In the genomic region with DNA sequence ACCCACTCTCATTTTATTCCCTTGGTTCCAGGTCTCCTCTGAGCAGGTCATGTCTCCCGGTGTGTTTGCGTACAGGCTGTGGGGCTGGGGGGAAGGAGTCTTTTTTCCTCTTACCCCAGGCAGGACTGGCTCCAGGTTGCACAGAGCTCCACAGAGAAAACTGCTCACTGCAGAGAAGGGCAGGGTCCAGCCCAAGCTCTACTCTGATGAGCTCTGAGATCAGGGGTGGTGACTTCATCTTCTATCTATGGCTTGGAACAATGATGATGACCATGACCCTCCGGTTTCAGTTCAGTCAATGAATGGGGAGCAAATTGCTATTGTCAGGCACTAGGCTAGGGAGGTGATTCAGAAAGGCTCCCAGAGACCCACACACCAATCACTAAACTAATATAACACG, we compare ENCODE assay signal across 8 cellular contexts. TPM values are rescaled to one million over a fixed set of nuclear protein-coding genes. Genes with fewer than 3 reads are reported as not detected.
A peak's percentile ranks its signal among the peaks of the same experiment; 100 is the strongest.
DNase-seq lines count a peak whose midpoint lies in the region; ATAC-seq, FAIRE-seq and TF ChIP-seq lines count a peak whose summit lies in the region.
"Not testable (repeated sequence)": the region's sequence is repeated elsewhere in the genome, so short reads cannot be mapped to it uniquely, and the experiment has no call there.

No MANE protein-coding gene starts in this region.

- H3K4me3 ChIP-seq in DOHH2 (ENCODE audit: low read length); MM.1S (ENCODE audit: low read length); SJSA1; GM12878; small intestine (ENCODE audit: low read depth in 1 of 2, low read length in 2 of 2): not testable (repeated sequence)

- H3K4me2 ChIP-seq in DOHH2 (ENCODE audit: low read length), result peak overlapping the region; percentile 41
- H3K4me2 ChIP-seq in MM.1S (ENCODE audit: low read depth, low read length); GM12878 (ENCODE audit: control insufficient read depth, insufficient read depth): not testable (repeated sequence)

- H3K9me3 ChIP-seq in DOHH2 (ENCODE audit: control insufficient read depth, insufficient read depth, low read length); MM.1S (replicated peaks; ENCODE audit: insufficient read depth, low read length); SJSA1 (replicated peaks); GM12878 (replicated peaks; ENCODE audit: control insufficient read depth, insufficient read depth, low read length); small intestine (ENCODE audit: control insufficient read depth, low read depth): not testable (repeated sequence)

- H3K9me2 ChIP-seq in DOHH2 (replicated peaks; ENCODE audit: control insufficient read depth, low read length); MM.1S (replicated peaks; ENCODE audit: insufficient read depth, low read length): not testable (repeated sequence)

- peaks cover 12% of the 10 kb centered on the region for H3K36me3 ChIP-seq in DOHH2 (ENCODE audit: control insufficient read depth, low read length)
- H3K36me3 ChIP-seq in MM.1S (replicated peaks; ENCODE audit: insufficient read depth, low read length); SJSA1; GM12878 (ENCODE audit: control insufficient read depth in 2 of 2, insufficient read depth in 2 of 2, low read length in 1 of 2); small intestine (ENCODE audit: control insufficient read depth in 2 of 2, insufficient read depth in 2 of 2, low read length in 2 of 2): not testable (repeated sequence)

- TF ChIP-seq EP300 in GM12878 (IDR thresholded peaks at IDR 0.05; ENCODE audit: borderline replicate concordance in 1 of 2, control insufficient read depth in 1 of 2, low read depth in 2 of 2, low read length in 2 of 2), result not testable (repeated sequence)

- FAIRE-seq in GM12878 (lab: Jason Lieb, UNC), result peak; percentile 78
- not testable (repeated sequence) for FAIRE-seq in small intestine (lab: Jason Lieb, UNC)

- not testable (repeated sequence) for H3K9ac ChIP-seq in MM.1S (ENCODE audit: low read length); GM12878 (ENCODE audit: control insufficient read depth, insufficient read depth, low read length)

- not testable (repeated sequence) for H3K27me3 ChIP-seq in DOHH2 (ENCODE audit: control insufficient read depth, low read length); MM.1S (replicated peaks; ENCODE audit: insufficient read depth, low read length); SJSA1 (replicated peaks); GM12878 (replicated peaks in 1 of 2; ENCODE audit: control insufficient read depth in 2 of 2, insufficient read depth in 2 of 2, low read length in 1 of 2); small intestine (ENCODE audit: control insufficient read depth in 2 of 2, insufficient read depth in 2 of 2, low read length in 2 of 2)

- peaks cover 69% of the 10 kb centered on the region for H3K4me1 ChIP-seq in DOHH2 (ENCODE audit: control insufficient read depth, low read length)
- peaks cover 17% of the 10 kb centered on the region for H3K4me1 ChIP-seq in MM.1S (ENCODE audit: low read length)
- H3K4me1 ChIP-seq in SJSA1 (replicated peaks); GM12878 (ENCODE audit: control insufficient read depth, insufficient read depth, low read length); small intestine (ENCODE audit: control insufficient read depth in 2 of 2, insufficient read depth in 1 of 2, low read depth in 1 of 2, low read length in 1 of 2): not testable (repeated sequence)

- in situ Hi-C loops in GM12878 (cut with MboI), result not testable (repeated sequence)

- POLR2A ChIA-PET in GM12878 (lab: Charles Lee), result interaction anchor here (0.6 to 1.0 kb wide), 3 partner anchors 16 to 669 kb away, joined by 3 to 11 read pairs (median 7); no protein-coding TSS in a partner anchor

- H3F3A ChIP-seq in DOHH2 (ENCODE audit: control insufficient read depth, insufficient read depth) (peaks cover 27% of the 10 kb centered on the region), MM.1S (ENCODE audit: insufficient read depth, low read length) (peaks cover 12% of the 10 kb centered on the region)

- ATAC-seq in GM12878 (peak; percentile 44), left ventricle myocardium superior (peak; percentile 8)

- DNase-seq in MM.1S (peak; percentile 21), SJSA1 (ENCODE audit: low read depth in 1 of 2, low spot score in 2 of 2) (peak; percentile 14 to 48), mesenteric fat pad (ENCODE audit: low spot score) (peak; percentile 33), small intestine (peak; percentile 27)
- not testable (repeated sequence) for DNase-seq in GM12878 (ENCODE audit: low read depth, low spot score); epithelial cell of prostate (ENCODE audit: low read depth, low spot score); left ventricle myocardium superior

- SMC1A ChIA-PET in GM12878 (lab: Charles Lee; ENCODE audit: uncharacterized antibody, unreplicated experiment), result not testable (repeated sequence)

- not testable (repeated sequence) for TF ChIP-seq POLR2A in GM12878 (IDR thresholded peaks at IDR 0.05; ENCODE audit: low read depth, low read length)

- H3K27ac ChIP-seq in DOHH2 (ENCODE audit: low read depth, low read length) (peak overlapping the region; percentile 79), MM.1S (ENCODE audit: low read length) (peak overlapping the region; percentile 29; the same call in 1 of the 2 replicates), epithelial cell of prostate (peak overlapping the region; percentile 70), small intestine (ENCODE audit: low read depth in 1 of 2, low read length in 1 of 2) (peak overlapping the region in 1 of 2 donors; percentile 16)
- H3K27ac ChIP-seq in SJSA1; GM12878 (ENCODE audit: control insufficient read depth, insufficient read depth): not testable (repeated sequence)

- RAD21 ChIA-PET in GM12878 (lab: Charles Lee; ENCODE audit: unreplicated experiment), result not testable (repeated sequence)

- TF ChIP-seq RAD21 in GM12878 (IDR thresholded peaks at IDR 0.05; ENCODE audit: insufficient read depth, low read depth, low read length), result not testable (repeated sequence)

- H4K20me1 ChIP-seq in DOHH2 (ENCODE audit: control insufficient read depth, insufficient read depth, low read depth, low read length); MM.1S (ENCODE audit: insufficient read depth, low read length); GM12878 (ENCODE audit: control insufficient read depth, insufficient read depth): not testable (repeated sequence)

- not testable (repeated sequence) for TF ChIP-seq CTCF in DOHH2 (IDR thresholded peaks at IDR 0.05; ENCODE audit: low read depth, low read length, poor library complexity, severe bottlenecking); MM.1S (IDR thresholded peaks at IDR 0.05; ENCODE audit: low read length); GM12878 (IDR thresholded peaks at IDR 0.05 in 2 of 3, conservative IDR thresholded peaks at IDR 0.05 in 1 of 3; ENCODE audit: control insufficient read depth in 2 of 3, extremely low read depth in 1 of 3, insufficient read depth in 1 of 3, low read depth in 3 of 3, low read length in 3 of 3)

- CTCF ChIA-PET in GM12878 (lab: Yijun Ruan, JAX), result not testable (repeated sequence)

- intact Hi-C loops in GM12878 (cut with micrococcal nuclease; ENCODE audit: unreplicated experiment); left ventricle myocardium superior (cut with micrococcal nuclease): not testable (repeated sequence)

- BruUV-seq in GM12878 (replicated peaks; lab: Mats Ljungman, UMichigan), result not testable (repeated sequence)

- not testable (repeated sequence) for H2AFZ ChIP-seq in MM.1S (ENCODE audit: low read length); GM12878 (ENCODE audit: control insufficient read depth, low read depth, low read length)

- WGBS in GM12878 (ENCODE audit: insufficient coverage, insufficient replicate concordance, low lambda C conversion rate, missing lambda C conversion rate), result 97% methylated on average over 4 of the region's 4 CpGs
- 75 to 82% (median 82%) methylated on average over 3 to 4 of the region's 4 CpGs for WGBS in small intestine, 3 donors

- H3K79me2 ChIP-seq in DOHH2 (ENCODE audit: control insufficient read depth, low read length), result peaks cover 31% of the 10 kb centered on the region
- not testable (repeated sequence) for H3K79me2 ChIP-seq in MM.1S (ENCODE audit: low read length); GM12878 (ENCODE audit: control insufficient read depth, insufficient read depth, low read length)

RNA-seq across cellular contexts. Expression of gene METTL2B, which starts 49.0 kb away (rescaled TPM):
- total RNA-seq in SJSA1 (2014; rRNA removed; shearing (Covaris generic)), result 24.9 and 37.2 TPM in 2 replicates
- total RNA-seq in GM12878 (2013; cell fraction: nucleolus; rRNA removed), result 56.9 and 63.6 TPM in 2 replicates
- total RNA-seq in GM12878 (2014; rRNA removed), result 26.8 and 29.4 TPM in 2 replicates
- 35.3 and 36.9 TPM in 2 replicates for total RNA-seq in GM12878 (2014; rRNA removed; fragmentation: Illumina TruSeq; extraction: Trizol)
- 27.7 and 28.1 TPM in 2 replicates for total RNA-seq in GM12878 (2021)
- 14.2 TPM for polyA plus RNA-seq in GM12878 (2011; ENCODE audit: low read depth)
- polyA plus RNA-seq in GM12878 (2011; rRNA removed), result 36.4 and 37.8 TPM in 2 replicates
- 19.7 and 23.3 TPM in 2 replicates for polyA plus RNA-seq in GM12878 (2011; cell fraction: cytosol; rRNA removed)
- polyA plus RNA-seq in GM12878 (2011; cell fraction: nucleus; rRNA removed), result 13.0 and 13.3 TPM in 2 replicates
- 12.6 and 13.7 TPM in 2 replicates for polyA plus RNA-seq in GM12878 (2012)
- 36.6 and 51.7 TPM in 2 replicates for polyA plus RNA-seq in GM12878 (2014; fragmentation: Illumina TruSeq; extraction: Trizol)
- 10 to 100 TPM; 40.5 to 48.4 TPM for polyA plus RNA-seq in GM12878 (2014; fragmentation: Nextera tagmentation; extraction: Ambion mirVana)
- 18.9 and 20.7 TPM in 2 replicates for polyA plus RNA-seq in GM12878 (2014; rRNA removed)
- polyA plus RNA-seq in GM12878 (2016; fragmentation: Nextera tagmentation; extraction: Ambion mirVana), result 10 to 100 TPM; 43.4 to 43.5 TPM
- 36.3 and 48.1 TPM in 2 replicates for polyA minus RNA-seq in GM12878 (2011; rRNA and poly(A)+ RNA removed)
- polyA minus RNA-seq in GM12878 (2011; cell fraction: cytosol; rRNA and poly(A)+ RNA removed), result 13.0 and 15.1 TPM in 2 replicates
- polyA minus RNA-seq in GM12878 (2011; cell fraction: nucleus; rRNA and poly(A)+ RNA removed), result 18.3 and 38.9 TPM in 2 replicates
- 19.4 TPM for total RNA-seq in left ventricle myocardium superior
- total RNA-seq in mesenteric fat pad, result 26.6 TPM
- 10 to 100 TPM in 1 of 3 donors, 1 to 10 TPM in 2; 7.4 to 14.4 (median 8.1) TPM for polyA plus RNA-seq in small intestine
